10 cellular contexts compared by ENCODE assay signal in the genomic region with DNA sequence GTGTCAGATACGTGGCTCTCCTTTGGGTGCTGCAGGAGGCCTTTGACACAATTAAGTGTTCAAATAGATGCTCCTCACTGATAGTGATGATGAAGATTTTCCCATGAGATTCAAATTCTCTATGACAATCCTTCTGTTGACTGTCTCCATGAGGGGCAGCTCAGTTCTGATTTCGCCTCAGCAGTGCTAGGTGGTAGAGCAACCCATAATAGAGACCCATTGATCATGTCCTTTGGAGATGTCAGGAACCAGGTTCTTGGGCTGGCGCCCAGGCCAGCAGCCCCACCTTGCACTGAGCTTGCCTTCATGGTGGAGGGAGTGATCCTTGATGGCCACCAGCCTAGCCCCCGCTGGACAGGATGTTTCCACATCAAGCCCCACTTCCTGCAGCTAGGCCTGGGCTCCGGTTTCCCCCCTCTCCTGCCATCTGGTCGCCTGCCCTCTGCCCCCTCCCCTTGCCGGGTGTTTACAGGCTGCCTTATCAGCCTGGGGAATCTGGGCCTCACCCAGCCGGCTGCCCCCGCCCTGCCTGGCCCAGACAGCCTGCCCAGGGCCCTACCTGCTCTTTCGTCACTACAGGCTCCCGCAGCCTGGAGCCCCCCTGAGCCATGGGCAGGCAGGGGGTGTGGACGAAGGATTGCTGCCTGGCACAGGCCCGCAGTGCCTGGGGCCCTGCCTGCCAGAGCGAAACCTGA. TPM values are rescaled to one million over a fixed set of nuclear protein-coding genes. Genes with fewer than 3 reads are reported as not detected.
DNase-seq lines count a peak whose midpoint lies in the region; ATAC-seq and TF ChIP-seq lines count a peak whose summit lies in the region.
"Had no signal": no experiment of that assay in that cellular context is flagged by ENCODE, and none has a peak within 500 bp of the region (broad histone marks: within the 10 kb centered on the region; RNA-seq: fewer than 3 reads in every experiment).

No MANE protein-coding gene starts in this region.

- no peak overlapping the region for H3K27ac ChIP-seq in foreskin keratinocyte

- no peaks in the 10 kb centered on the region for H3K4me1 ChIP-seq in foreskin keratinocyte

- peaks cover 29% of the 10 kb centered on the region for H3K4me1 Mint-ChIP-seq in activated CD4-positive, alpha-beta T cell treated with anti-CD3 and anti-CD28 coated beads, Interleukin-2, amount 10 ng/mL, durations not matched to agents 24 days and 14 days
- H3K4me1 Mint-ChIP-seq in stimulated activated naive CD8-positive, alpha-beta T cell treated with anti-CD3 and anti-CD28 coated beads, Interleukin-15, Interleukin-2, amounts not matched to agents 100 ng/mL and 50 ng/mL, for 24 hours (ENCODE audit: low read depth) = peaks cover 72% of the 10 kb centered on the region

- H3K27me3 Mint-ChIP-seq in activated CD4-positive, alpha-beta T cell treated with anti-CD3 and anti-CD28 coated beads, Interleukin-2, amount 10 ng/mL, durations not matched to agents 24 days and 14 days = no peaks in the 10 kb centered on the region
- no peaks in the 10 kb centered on the region for H3K27me3 Mint-ChIP-seq in stimulated activated naive CD8-positive, alpha-beta T cell treated with anti-CD3 and anti-CD28 coated beads, Interleukin-15, Interleukin-2, amounts not matched to agents 100 ng/mL and 50 ng/mL, for 24 hours

- intact Hi-C loops in activated CD4-positive, alpha-beta T cell treated with anti-CD3 and anti-CD28 coated beads, Interleukin-2, amount 10 ng/mL, durations not matched to agents 24 days and 14 days (cut with micrococcal nuclease) = no loop called here

- no peaks in the 10 kb centered on the region for H3K9me3 Mint-ChIP-seq in activated CD4-positive, alpha-beta T cell treated with anti-CD3 and anti-CD28 coated beads, Interleukin-2, amount 10 ng/mL, durations not matched to agents 24 days and 14 days
- no peaks in the 10 kb centered on the region for H3K9me3 Mint-ChIP-seq in stimulated activated naive CD8-positive, alpha-beta T cell treated with anti-CD3 and anti-CD28 coated beads, Interleukin-15, Interleukin-2, amounts not matched to agents 100 ng/mL and 50 ng/mL, for 24 hours
- H3K9me3 Mint-ChIP-seq: activated naive CD4-positive, alpha-beta T cell treated with anti-CD3 and anti-CD28 coated beads, Interleukin-2, amount 50 U/mL, for 72 hours had no signal

- ATAC-seq in foreskin keratinocyte = peak; percentile 43
- ATAC-seq in HG02938 (IDR thresholded peaks at IDR 0.05; ENCODE audit: unreplicated experiment) = no peak
- ATAC-seq in HG03469 (IDR thresholded peaks at IDR 0.05; ENCODE audit: unreplicated experiment) = no peak

- no peaks in the 10 kb centered on the region for H3K27me3 ChIP-seq in foreskin keratinocyte

- peaks cover 5% of the 10 kb centered on the region for H3K36me3 Mint-ChIP-seq in activated CD4-positive, alpha-beta T cell treated with anti-CD3 and anti-CD28 coated beads, Interleukin-2, amount 10 ng/mL, durations not matched to agents 24 days and 14 days (ENCODE audit: low read depth)
- peaks cover 6% of the 10 kb centered on the region for H3K36me3 Mint-ChIP-seq in stimulated activated naive CD8-positive, alpha-beta T cell treated with anti-CD3 and anti-CD28 coated beads, Interleukin-15, Interleukin-2, amounts not matched to agents 100 ng/mL and 50 ng/mL, for 24 hours (ENCODE audit: low read depth)

- peak overlapping the region; percentile 51 for H3K4me3 Mint-ChIP-seq in activated CD4-positive, alpha-beta T cell treated with anti-CD3 and anti-CD28 coated beads, Interleukin-2, amount 10 ng/mL, durations not matched to agents 24 days and 14 days
- H3K4me3 Mint-ChIP-seq in stimulated activated naive CD8-positive, alpha-beta T cell treated with anti-CD3 and anti-CD28 coated beads, Interleukin-15, Interleukin-2, amounts not matched to agents 100 ng/mL and 50 ng/mL, for 24 hours = no peak overlapping the region

- no peak for TF ChIP-seq CTCF in foreskin keratinocyte (conservative IDR thresholded peaks at IDR 0.05)

- DNase-seq in activated CD4-positive, alpha-beta T cell treated with anti-CD3 and anti-CD28 coated beads, Interleukin-2, amount 10 ng/mL, durations not matched to agents 24 days and 14 days = no peak
- DNase-seq in activated CD4-positive, alpha-beta T cell treated with anti-CD3 and anti-CD28 coated beads, Interleukin-2, amount 50 U/mL, for 48 hours = no peak
- DNase-seq in T-helper 22 cell (ENCODE audit: low read depth) (peak; percentile 48), foreskin keratinocyte (no peak), AML-193 (lab: John Stamatoyannopoulos, UW) (no peak)
- DNase-seq: NCI-H748 treated with DMSO at 0.1 percent for 48 hours had no signal

- peak overlapping the region; percentile 67 for H3K27ac Mint-ChIP-seq in activated CD4-positive, alpha-beta T cell treated with anti-CD3 and anti-CD28 coated beads, Interleukin-2, amount 10 ng/mL, durations not matched to agents 24 days and 14 days
- H3K27ac Mint-ChIP-seq in stimulated activated naive CD8-positive, alpha-beta T cell treated with anti-CD3 and anti-CD28 coated beads, Interleukin-15, Interleukin-2, amounts not matched to agents 100 ng/mL and 50 ng/mL, for 24 hours = peak overlapping the region; percentile 79

RNA-seq across cellular contexts. Expression of gene ELF4, which starts 12.6 kb away (rescaled TPM):
- total RNA-seq in activated CD4-positive, alpha-beta T cell treated with anti-CD3 and anti-CD28 coated beads, Interleukin-2, amount 10 ng/mL, durations not matched to agents 24 days and 14 days = 27.4 and 29.5 TPM in 2 replicates
- 26.5 and 27.8 TPM in 2 replicates for total RNA-seq in foreskin keratinocyte
- 13.9 and 15.9 TPM in 2 replicates for polyA plus RNA-seq in foreskin keratinocyte
